In the genomic region with DNA sequence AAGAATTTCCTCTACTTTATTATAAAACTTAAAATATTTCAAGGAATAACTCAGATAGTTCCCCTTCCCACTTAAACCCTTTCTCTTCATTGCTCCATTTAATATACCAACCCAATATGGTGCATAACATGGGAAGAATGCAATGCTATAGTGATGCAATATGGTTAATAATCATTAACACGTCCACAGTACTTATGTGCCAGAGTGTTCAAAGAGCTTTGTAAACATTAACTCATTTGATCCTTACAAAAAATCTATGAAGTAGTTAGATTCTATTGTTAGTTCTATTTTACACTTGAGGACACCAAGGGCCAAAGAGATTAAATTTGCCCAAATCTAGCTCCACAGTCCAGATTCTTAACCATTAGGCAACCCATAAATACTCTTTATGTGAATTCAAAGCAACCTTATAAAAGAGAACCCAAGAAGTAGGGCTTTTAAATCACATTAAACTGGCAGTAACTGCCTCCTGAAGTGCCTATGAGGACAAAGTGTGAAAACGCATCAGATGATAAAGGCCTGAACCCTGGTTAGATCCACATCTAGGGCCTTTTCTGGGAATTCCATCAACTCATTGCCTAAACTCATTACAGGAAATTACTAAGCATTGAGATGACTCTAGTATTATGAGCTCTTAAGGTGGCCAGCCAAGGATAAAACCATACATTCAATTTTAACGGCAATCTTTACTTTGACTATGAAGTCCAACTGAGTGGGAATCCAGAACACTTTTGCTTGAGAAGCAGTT, we compare ENCODE assay signal across 14 cellular contexts.
DNase-seq lines count a peak whose midpoint lies in the region; ATAC-seq and TF ChIP-seq lines count a peak whose summit lies in the region.
"Had no signal": no experiment of that assay in that cellular context is flagged by ENCODE, and none has a peak within 500 bp of the region (broad histone marks: within the 10 kb centered on the region; RNA-seq: fewer than 3 reads in every experiment).

No MANE protein-coding gene starts in this region.

- DNase-seq in epithelial cell of proximal tubule (ENCODE audit: low read depth) (peak; percentile 95), osteoblast (ENCODE audit: insufficient read length, low spot score, missing footprints) (no peak), NCI-H345 treated with DMSO at 0.1 percent for 48 hours (lab: John Stamatoyannopoulos, UW; ENCODE audit: unreplicated experiment) (no peak), NOMO-1 treated with DMSO at 0.1 percent for 48 hours (lab: John Stamatoyannopoulos, UW; ENCODE audit: unreplicated experiment) (no peak)
- DNase-seq: effector memory CD4-positive, alpha-beta T cell; GDM1; heart left ventricle; NCI-H1417 treated with DMSO at 0.1 percent for 48 hours; NCI-H69; SIG-M5 had no signal

- TF ChIP-seq CTCF in epithelial cell of proximal tubule (conservative IDR thresholded peaks at IDR 0.05; ENCODE audit: low read depth, low read length): no peak
- no peak for TF ChIP-seq CTCF in osteoblast (IDR thresholded peaks at IDR 0.05; ENCODE audit: extremely low read depth, low read depth, low read length)

- H3K4me3 ChIP-seq in epithelial cell of proximal tubule (ENCODE audit: low read depth, low read length) (no peak overlapping the region), osteoblast (ENCODE audit: insufficient read depth, low read length) (no peak overlapping the region)
- H3K4me3 ChIP-seq: heart left ventricle had no signal

- H4K20me1 ChIP-seq in osteoblast (ENCODE audit: insufficient read depth, low read length): no peaks in the 10 kb centered on the region

- H2AFZ ChIP-seq in osteoblast (ENCODE audit: low read length): peak overlapping the region; percentile 11

- H3K36me3 ChIP-seq in osteoblast (ENCODE audit: insufficient read depth, low read length): no peaks in the 10 kb centered on the region
- H3K36me3 ChIP-seq: heart left ventricle had no signal

- H3K27me3 ChIP-seq in osteoblast (ENCODE audit: insufficient read depth, low read length): no peaks in the 10 kb centered on the region
- H3K27me3 ChIP-seq: heart left ventricle had no signal

- H3K9me3 ChIP-seq in osteoblast (ENCODE audit: low read depth, low read length): no peaks in the 10 kb centered on the region
- H3K9me3 ChIP-seq: heart left ventricle had no signal

- ATAC-seq in GM18861 (IDR thresholded peaks at IDR 0.05; ENCODE audit: unreplicated experiment) (peak; percentile 42), HG03432 (IDR thresholded peaks at IDR 0.05; ENCODE audit: unreplicated experiment) (peak; percentile 40), GM21737 (IDR thresholded peaks at IDR 0.05; ENCODE audit: unreplicated experiment) (no peak), HG03196 (IDR thresholded peaks at IDR 0.05; ENCODE audit: unreplicated experiment) (no peak)
- ATAC-seq: heart left ventricle had no signal

- no peak overlapping the region for H3K4me2 ChIP-seq in osteoblast (ENCODE audit: insufficient read depth, low read length)

- peaks cover 27% of the 10 kb centered on the region for H3K4me1 ChIP-seq in osteoblast (ENCODE audit: insufficient read depth, low read length)

- no peaks in the 10 kb centered on the region for H3K79me2 ChIP-seq in osteoblast (ENCODE audit: insufficient read depth, low read length)

- no peak overlapping the region for H3K27ac ChIP-seq in osteoblast (ENCODE audit: low read depth, low read length)
- H3K27ac ChIP-seq: heart left ventricle had no signal

Comparison
In these comparisons a context has a peak if more than half of its experiments do, and no peak if none do; other contexts are left out.
1. ATAC-seq: peak in GM18861 (single experiment) and HG03432 (single experiment); none in GM21737 (single experiment) and HG03196 (single experiment).